12 cellular contexts compared by ENCODE assay signal in genomic region chr1:216456682-216457081, GRCh38. TPM values are rescaled to one million over a fixed set of nuclear protein-coding genes. Genes with fewer than 3 reads are reported as not detected.
DNase-seq lines count a peak whose midpoint lies in the region; ATAC-seq and TF ChIP-seq lines count a peak whose summit lies in the region.
"Had no signal": no experiment of that assay in that cellular context is flagged by ENCODE, and none has a peak within 500 bp of the region (broad histone marks: within the 10 kb centered on the region; RNA-seq: fewer than 3 reads in every experiment).

No MANE protein-coding gene starts in this region.

- H3K27ac Mint-ChIP-seq in WTC11 = peak overlapping the region; percentile 41; the same call in 1 of the 2 replicates
- H3K27ac Mint-ChIP-seq: activated naive CD8-positive, alpha-beta T cell had no signal

- CTCF ChIA-PET in WTC11 (lab: Charles Lee) = no interaction called here

- H3K27me3 ChIP-seq in foreskin keratinocyte = no peaks in the 10 kb centered on the region
- H3K27me3 ChIP-seq: testis had no signal

- no peak overlapping the region for H3K4me3 Mint-ChIP-seq in WTC11
- H3K4me3 Mint-ChIP-seq: activated naive CD8-positive, alpha-beta T cell had no signal

- peak; percentile 78 for ATAC-seq in WTC11
- ATAC-seq in foreskin keratinocyte = peak; percentile 99
- ATAC-seq in HG02610 (IDR thresholded peaks at IDR 0.05; ENCODE audit: unreplicated experiment) = no peak

- peaks cover 15% of the 10 kb centered on the region for H3K4me1 Mint-ChIP-seq in WTC11

- H3K36me3 Mint-ChIP-seq in WTC11 = no peaks in the 10 kb centered on the region
- H3K36me3 Mint-ChIP-seq: activated naive CD8-positive, alpha-beta T cell had no signal

- TF ChIP-seq CTCF in WTC11 (IDR thresholded peaks at IDR 0.05) = no peak
- TF ChIP-seq CTCF in foreskin keratinocyte (conservative IDR thresholded peaks at IDR 0.05) = no peak

- 0 out of 2 replicates have a peak, but pooled peaks cover 3% of the 10 kb centered on the region for H3K9me3 Mint-ChIP-seq in WTC11

- no peak overlapping the region for H3K27ac ChIP-seq in foreskin keratinocyte
- H3K27ac ChIP-seq: left ventricle myocardium inferior, testis had no signal

- peaks cover 24% of the 10 kb centered on the region for H3K4me1 ChIP-seq in foreskin keratinocyte
- H3K4me1 ChIP-seq: left ventricle myocardium inferior, testis had no signal

- DNase-seq in HCEC 1CT = peak; percentile 87
- DNase-seq in WTC11 (ENCODE audit: low spot score) = peak; percentile 14
- DNase-seq in foreskin keratinocyte = peak; percentile 61 to 82
- DNase-seq in smooth muscle cell of the brain vasculature (ENCODE audit: low read depth, low spot score) = peak; percentile 73
- no peak for DNase-seq in kidney glomerular epithelial cell (lab: John Stamatoyannopoulos, UW)
- DNase-seq in stimulated activated CD4-positive, alpha-beta T cell treated with anti-CD3 and anti-CD28 coated beads, Interleukin-4, amount 100 ng/mL, for 1 hour = no peak
- DNase-seq: left ventricle myocardium inferior, NCI-H510A treated with DMSO at 0.1 percent for 48 hours, posterior cingulate gyrus, testis had no signal

- no peaks in the 10 kb centered on the region for H3K27me3 Mint-ChIP-seq in WTC11 (ENCODE audit: low read depth)
- H3K27me3 Mint-ChIP-seq: activated naive CD8-positive, alpha-beta T cell had no signal

- POLR2A ChIA-PET in WTC11 (lab: Charles Lee) = no interaction called here

TF ChIP-seq in WTC11, 78 proteins besides CTCF, POLR2A, EP300 and RAD21:
- TF ChIP-seq TCF7 (CRISPR knock-in tag; IDR thresholded peaks at IDR 0.05; ENCODE audit: low read depth) (no peak), GABPB1 (CRISPR knock-in tag; IDR thresholded peaks at IDR 0.05) (no peak), ZNF423 (CRISPR knock-in tag; IDR thresholded peaks at IDR 0.05) (peak; percentile 55; the same call in 1 of the 2 replicates)
TF ChIP-seq in WTC11: peak in this region for 1.

RNA-seq across cellular contexts. Expression of gene USH2A, which starts 33.4 kb away (rescaled TPM):
- total RNA-seq in WTC11 (2021) = 0.07 to 0.37 TPM (median 0.32 TPM) in 3 replicates
- not detected in 2 replicates for total RNA-seq in foreskin keratinocyte
- polyA plus RNA-seq in foreskin keratinocyte = not detected in 2 replicates

Comparison
In these comparisons a context has a peak if more than half of its experiments do, and no peak if none do; other contexts are left out.
1. DNase-seq: peak in HCEC 1CT (single experiment), WTC11 (single experiment), foreskin keratinocyte (2 of 2) and smooth muscle cell of the brain vasculature (single experiment); none in kidney glomerular epithelial cell (single experiment) and stimulated activated CD4-positive, alpha-beta T cell treated with anti-CD3 and anti-CD28 coated beads, Interleukin-4, amount 100 ng/mL, for 1 hour (single experiment).